ENCODE assay signal across 8 cellular contexts in the genomic region with DNA sequence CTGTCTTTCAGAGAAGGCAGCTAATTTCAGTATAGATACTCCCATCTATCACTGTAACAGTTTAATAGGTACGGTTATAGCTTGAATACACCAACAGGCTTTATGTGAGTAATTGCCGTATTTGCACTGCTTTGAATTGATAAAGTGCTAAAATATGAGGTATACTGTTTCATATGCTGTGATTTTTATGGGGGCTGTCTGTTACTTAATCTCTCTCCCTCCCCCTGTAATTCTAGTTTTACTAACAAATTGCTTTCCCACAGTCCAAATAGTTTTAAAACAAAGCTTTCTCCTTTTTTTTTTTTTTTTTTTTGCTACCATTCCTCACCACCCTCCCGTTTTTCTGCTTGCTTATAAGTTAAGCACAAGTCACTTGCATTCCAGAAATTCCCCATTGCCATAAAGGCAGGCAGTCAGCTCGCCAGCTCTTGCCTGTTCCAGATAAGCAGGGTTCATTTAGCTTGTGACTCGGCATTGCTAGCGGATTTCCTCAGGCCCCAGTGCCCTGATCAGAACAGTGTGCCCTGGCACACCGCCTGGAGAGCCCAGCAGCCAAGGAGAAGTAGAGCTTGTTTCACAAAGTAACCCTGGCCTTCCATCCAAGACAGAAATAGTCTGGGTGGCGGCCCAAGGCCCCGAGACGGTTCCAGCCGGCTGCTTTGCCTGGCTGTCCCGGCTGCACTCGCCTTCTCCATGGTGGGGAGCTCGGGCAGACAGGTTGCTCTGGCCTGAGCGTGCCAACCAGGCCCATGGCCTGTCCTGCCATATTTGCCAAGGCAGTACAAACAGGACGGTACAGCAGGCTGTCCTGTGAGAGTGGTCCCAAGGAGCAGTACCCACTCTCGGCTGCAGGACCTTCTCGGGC. TPM values are rescaled to one million over a fixed set of nuclear protein-coding genes. Genes with fewer than 3 reads are reported as not detected.
DNase-seq lines count a peak whose midpoint lies in the region; ATAC-seq, FAIRE-seq and TF ChIP-seq lines count a peak whose summit lies in the region.

No MANE protein-coding gene starts in this region.

- no peaks in the 10 kb centered on the region for H3K9me3 ChIP-seq in body of pancreas
- H3K9me3 ChIP-seq in hepatocyte (ENCODE audit: low read depth) = no peaks in the 10 kb centered on the region
- H3K9me3 ChIP-seq in effector memory CD4-positive, alpha-beta T cell (ENCODE audit: control insufficient read depth, low read length) = no peaks in the 10 kb centered on the region

- H3K27ac ChIP-seq in body of pancreas = peak overlapping the region; percentile 67 to 84 (median 70)
- H3K27ac ChIP-seq in hepatocyte = peak overlapping the region; percentile 94
- H3K27ac ChIP-seq in rectal smooth muscle tissue (ENCODE audit: low read depth, low read length) = peak overlapping the region; percentile 80
- H3K27ac ChIP-seq in effector memory CD4-positive, alpha-beta T cell (ENCODE audit: insufficient read depth, low read length, poor library complexity, severe bottlenecking) = no peak overlapping the region

- ATAC-seq in body of pancreas = peak; percentile 91
- ATAC-seq in HG02571 (IDR thresholded peaks at IDR 0.05; ENCODE audit: unreplicated experiment) = no peak

- intact Hi-C loops in body of pancreas (cut with DNase I) = no loop called here

- 26 to 36% methylated on average over 7 to 18 of the region's 18 CpGs for WGBS in body of pancreas, 2 donors
- 45% methylated on average over 18 of the region's 18 CpGs for WGBS in hepatocyte (ENCODE audit: low lambda C conversion rate, missing lambda C conversion rate)

- H3K36me3 ChIP-seq in body of pancreas (replicated peaks in 1 of 2; ENCODE audit: insufficient read depth in 1 of 2, low read depth in 2 of 2) (no peaks in the 10 kb centered on the region), hepatocyte (replicated peaks; ENCODE audit: insufficient read depth, low read depth) (no peaks in the 10 kb centered on the region), rectal smooth muscle tissue (ENCODE audit: control insufficient read depth, insufficient read depth, low read length) (no peaks in the 10 kb centered on the region)
- H3K36me3 ChIP-seq in effector memory CD4-positive, alpha-beta T cell (ENCODE audit: control insufficient read depth, insufficient read depth, low read length) = no peaks in the 10 kb centered on the region

- H3K9ac ChIP-seq in rectal smooth muscle tissue (ENCODE audit: low read length) = no peak overlapping the region

- H3K79me2 ChIP-seq in hepatocyte = peaks cover 63% of the 10 kb centered on the region

- peak; percentile 83 for FAIRE-seq in HTR-8/SVneo (lab: Jason Lieb, UNC)

- H3K4me3 ChIP-seq in body of pancreas (no peak overlapping the region), hepatocyte (no peak overlapping the region), rectal smooth muscle tissue (ENCODE audit: low read length) (peak overlapping the region; percentile 22)
- H3K4me3 ChIP-seq in effector memory CD4-positive, alpha-beta T cell (ENCODE audit: insufficient read depth, low read depth, low read length, poor library complexity, severe bottlenecking) = no peak overlapping the region

- H3K4me2 ChIP-seq in hepatocyte = peak overlapping the region; percentile 53

- H4K20me1 ChIP-seq in hepatocyte (ENCODE audit: insufficient read depth, poor library complexity, severe bottlenecking) = peaks cover 38% of the 10 kb centered on the region

- peak; percentile 75 for DNase-seq in HTR-8/SVneo (ENCODE audit: insufficient read length, low spot score)
- peak; percentile 91 to 97 (median 96) for DNase-seq in body of pancreas
- DNase-seq in hepatocyte (ENCODE audit: low spot score) = peak; percentile 76
- no peak for DNase-seq in effector memory CD4-positive, alpha-beta T cell
- no peak for DNase-seq in DMS79 (lab: John Stamatoyannopoulos, UW)
- DNase-seq in OCI-M2 (lab: John Stamatoyannopoulos, UW; ENCODE audit: unreplicated experiment) = no peak

- peak in 1 of 3 donors; percentile 18 for TF ChIP-seq POLR2A in body of pancreas (IDR thresholded peaks at IDR 0.05)

- TF ChIP-seq CTCF in body of pancreas (IDR thresholded peaks at IDR 0.05) (no peak), hepatocyte (IDR thresholded peaks at IDR 0.05; ENCODE audit: poor library complexity) (no peak)

- H3K4me1 ChIP-seq in body of pancreas (peaks cover 39% of the 10 kb centered on the region), hepatocyte (ENCODE audit: insufficient read depth) (peaks cover 37% of the 10 kb centered on the region), rectal smooth muscle tissue (ENCODE audit: control insufficient read depth, insufficient read depth, low read length) (peaks cover 34% of the 10 kb centered on the region)
- no peaks in the 10 kb centered on the region for H3K4me1 ChIP-seq in effector memory CD4-positive, alpha-beta T cell (ENCODE audit: control insufficient read depth, insufficient read depth, low read length, poor library complexity, severe bottlenecking)

- H3K9me2 ChIP-seq in hepatocyte (replicated peaks; ENCODE audit: insufficient read depth) = no peaks in the 10 kb centered on the region

- no peaks in the 10 kb centered on the region for H3K27me3 ChIP-seq in body of pancreas
- H3K27me3 ChIP-seq in hepatocyte = no peaks in the 10 kb centered on the region
- no peaks in the 10 kb centered on the region for H3K27me3 ChIP-seq in rectal smooth muscle tissue (ENCODE audit: control insufficient read depth, insufficient read depth, low read length)
- H3K27me3 ChIP-seq in effector memory CD4-positive, alpha-beta T cell (replicated peaks; ENCODE audit: control insufficient read depth, insufficient read depth, low read length, poor library complexity, severe bottlenecking) = no peaks in the 10 kb centered on the region

- H2AFZ ChIP-seq in hepatocyte = no peak overlapping the region

RNA-seq across cellular contexts. Expression of gene NPAS1, which starts 43.5 kb away (rescaled TPM):
- total RNA-seq in body of pancreas = not detected
- 0.20 and 0.23 TPM in 2 replicates for total RNA-seq in hepatocyte
- polyA plus RNA-seq in hepatocyte = 4.5 and 5.5 TPM in 2 replicates

Comparison
In these comparisons a context has a peak if more than half of its experiments do, and no peak if none do; other contexts are left out.
1. DNase-seq: peak in HTR-8/SVneo (single experiment), body of pancreas (4 of 4) and hepatocyte (single experiment); none in effector memory CD4-positive, alpha-beta T cell (0 of 3), DMS79 (single experiment) and OCI-M2 (single experiment).